15 cellular contexts compared by ENCODE assay signal in the genomic region with DNA sequence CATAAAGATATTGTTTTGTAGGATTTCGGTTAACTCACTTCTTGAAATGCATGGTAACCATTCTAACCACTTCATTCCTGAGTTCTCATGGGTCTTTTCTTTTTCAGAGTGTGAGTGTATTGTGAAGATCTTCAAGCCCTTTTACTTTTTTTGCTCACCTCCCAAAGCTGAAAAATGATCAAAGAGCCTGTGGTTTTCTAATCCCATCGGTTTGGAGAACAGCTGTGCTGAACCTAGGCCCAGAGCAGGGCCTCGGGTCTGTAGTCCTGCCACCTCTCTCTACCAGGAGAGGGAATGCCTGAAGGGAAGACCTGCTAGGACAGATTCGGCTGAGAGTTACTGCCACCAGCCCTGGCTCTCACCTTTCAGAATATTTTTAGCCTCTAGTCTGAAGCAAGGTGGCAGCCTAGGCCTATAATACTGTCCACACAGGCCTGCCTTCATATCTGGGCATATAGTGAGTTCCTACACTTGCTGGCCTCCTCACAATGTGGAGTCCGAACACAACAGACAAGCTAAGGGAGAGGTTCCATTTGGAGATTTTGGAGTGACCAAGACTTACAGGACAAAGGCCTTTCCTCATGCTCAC. TPM values are rescaled to one million over a fixed set of nuclear protein-coding genes. Genes with fewer than 3 reads are reported as not detected.
DNase-seq lines count a peak whose midpoint lies in the region; ATAC-seq and TF ChIP-seq lines count a peak whose summit lies in the region.
"Had no signal": no experiment of that assay in that cellular context is flagged by ENCODE, and none has a peak within 500 bp of the region (broad histone marks: within the 10 kb centered on the region; RNA-seq: fewer than 3 reads in every experiment).

No MANE protein-coding gene starts in this region.

- peak; percentile 90 for ATAC-seq in Right ventricle myocardium superior (ENCODE audit: poor library complexity)
- ATAC-seq: natural killer cell treated with Interleukin-12 subunit alpha and Interleukin-12 subunit beta and Interleukin-15 and Interleukin-18, amount 100 ng/mL, for 72 hours had no signal

- no peak for TF ChIP-seq CTCF in AG04450 (IDR thresholded peaks at IDR 0.05; ENCODE audit: low read depth, low read length)
- no peak for TF ChIP-seq CTCF in PC-9 (conservative IDR thresholded peaks at IDR 0.05)
- TF ChIP-seq CTCF in prostate gland (IDR thresholded peaks at IDR 0.05) = no peak

- no peaks in the 10 kb centered on the region for H3K9me3 ChIP-seq in AG04450 (ENCODE audit: control insufficient read depth, insufficient read depth, low read length)
- no peaks in the 10 kb centered on the region for H3K9me3 ChIP-seq in PC-9 (ENCODE audit: insufficient read depth, low read depth)
- no peaks in the 10 kb centered on the region for H3K9me3 ChIP-seq in prostate gland
- H3K9me3 ChIP-seq: tibial nerve had no signal

- no peak overlapping the region for H2AFZ ChIP-seq in PC-9

- H4K20me1 ChIP-seq in PC-9 (ENCODE audit: insufficient read depth) = peaks cover 9% of the 10 kb centered on the region; the same call in 1 of the 2 replicates

- 36% methylated on average over 5 of the region's 5 CpGs for WGBS in prostate gland

- POLR2A ChIA-PET in AG04450 (lab: Yijun Ruan, JAX) (no interaction called here), PC-9 (lab: Charles Lee; ENCODE audit: unreplicated experiment) (interaction anchor here (0.6 to 0.7 kb wide), 2 partner anchors 13 to 14 kb away, joined by 11 read pairs; no protein-coding TSS in a partner anchor)

- H3K4me3 ChIP-seq in AG04450 (ENCODE audit: low read depth, low read length) = no peak overlapping the region
- H3K4me3 ChIP-seq in PC-9 = no peak overlapping the region
- H3K4me3 ChIP-seq in prostate gland = no peak overlapping the region
- H3K4me3 ChIP-seq: tibial nerve had no signal

- CTCF ChIA-PET in AG04450 (lab: Charles Lee) = interaction anchor here (1.4 to 4.5 kb wide), 3 partner anchors 9 to 1253 kb away, joined by 3 to 28 read pairs (median 4); no protein-coding TSS in a partner anchor
- CTCF ChIA-PET in PC-9 (lab: Charles Lee) = interaction anchor here (1.7 kb wide), 1 partner anchor 15 kb away, joined by 3 read pairs; no protein-coding TSS in a partner anchor

- no peak for DNase-seq in AG04450 (ENCODE audit: low read depth, low spot score)
- DNase-seq in PC-9 = no peak
- no peak for DNase-seq in Right ventricle myocardium superior
- no peak for DNase-seq in prostate gland (ENCODE audit: low spot score)
- DNase-seq in cerebellar nuclear complex (lab: John Stamatoyannopoulos, UW) = no peak
- DNase-seq in NCI-H1105 treated with DMSO at 0.1 percent for 48 hours (lab: John Stamatoyannopoulos, UW) = no peak
- DNase-seq in foreskin melanocyte = no peak
- no peak for DNase-seq in NCI-H226
- DNase-seq: DMS53; effector CD4-positive, alpha-beta T cell; kidney glomerular epithelial cell; NCI-H1694; NCI-H524 had no signal

- BruUV-seq in PC-9 (replicated peaks; lab: Mats Ljungman, UMichigan) = no TSS peak

- no peaks in the 10 kb centered on the region for H3K9me2 ChIP-seq in PC-9 (ENCODE audit: insufficient read depth)

- H3K27ac ChIP-seq in AG04450 (ENCODE audit: low read depth, low read length) = peak overlapping the region; percentile 31
- H3K27ac ChIP-seq in PC-9 = no peak overlapping the region
- H3K27ac ChIP-seq in prostate gland = peak overlapping the region; percentile 52 to 58

- H3K4me2 ChIP-seq in PC-9 = 0 out of 2 replicates have a peak overlapping the region, but pooled peaks have one; percentile 58

- peaks cover 57% of the 10 kb centered on the region for H3K79me2 ChIP-seq in PC-9 (ENCODE audit: low read depth)

- 0 out of 2 replicates have a peak, but pooled peaks cover 8% of the 10 kb centered on the region for H3F3A ChIP-seq in PC-9 (ENCODE audit: insufficient read depth, low read depth)

- H3K4me1 ChIP-seq in PC-9 (replicated peaks; ENCODE audit: insufficient read depth) (peaks cover 30% of the 10 kb centered on the region), prostate gland (replicated peaks) (peaks cover 29% of the 10 kb centered on the region)

- no peaks in the 10 kb centered on the region for H3K27me3 ChIP-seq in AG04450 (ENCODE audit: control insufficient read depth, insufficient read depth, low read length)
- H3K27me3 ChIP-seq in PC-9 (ENCODE audit: insufficient read depth, low read depth) = no peaks in the 10 kb centered on the region
- no peaks in the 10 kb centered on the region for H3K27me3 ChIP-seq in prostate gland (replicated peaks; ENCODE audit: insufficient read depth)
- H3K27me3 ChIP-seq: tibial nerve had no signal

- H3K36me3 ChIP-seq in PC-9 (ENCODE audit: low read depth) (0 out of 2 replicates have a peak, but pooled peaks cover 3% of the 10 kb centered on the region), prostate gland (no peaks in the 10 kb centered on the region)

- no peak for TF ChIP-seq POLR2A in prostate gland (IDR thresholded peaks at IDR 0.05)

- intact Hi-C loops in PC-9 (cut with micrococcal nuclease; ENCODE audit: unreplicated experiment) = no loop called here
- intact Hi-C loops in Right ventricle myocardium superior (cut with DNase I) = no loop called here
- intact Hi-C loops in prostate gland (cut with DNase I) = no loop called here

RNA-seq across cellular contexts. Expression of gene RGMB, which starts 13.8 kb away (rescaled TPM):
- polyA plus RNA-seq in AG04450 (2011; rRNA removed) = 53.6 and 57.7 TPM in 2 replicates
- polyA minus RNA-seq in AG04450 (2011; rRNA and poly(A)+ RNA removed) = 81.7 and 99.1 TPM in 2 replicates
- total RNA-seq in PC-9 (2021) (14.2 and 14.6 TPM in 2 replicates), Right ventricle myocardium superior (11.3 TPM), prostate gland (10 to 100 TPM; 56.5 to 62.2 TPM)
